ENCODE assay signal across 11 cellular contexts in the genomic region with DNA sequence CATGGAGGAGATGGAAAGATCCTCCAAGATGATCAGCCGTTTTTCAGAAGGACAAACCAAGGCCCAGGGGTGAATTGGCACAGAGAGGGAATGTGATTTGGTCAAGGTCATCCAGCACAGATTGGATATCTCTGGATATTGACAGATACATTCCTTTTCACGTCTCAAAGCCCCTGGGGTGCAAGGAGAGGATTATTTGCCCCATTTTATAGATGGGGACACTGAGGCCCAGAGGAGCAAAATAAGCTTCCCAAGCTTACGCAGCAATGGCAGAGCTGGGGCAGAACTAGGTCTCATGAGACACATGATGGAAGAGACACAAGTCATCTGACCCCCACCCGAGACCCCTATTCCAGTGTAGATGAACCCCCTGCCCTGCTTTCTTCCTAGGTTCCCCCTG. TPM values are rescaled to one million over a fixed set of nuclear protein-coding genes. Genes with fewer than 3 reads are reported as not detected.
DNase-seq lines count a peak whose midpoint lies in the region; ATAC-seq and TF ChIP-seq lines count a peak whose summit lies in the region.
"Had no signal": no experiment of that assay in that cellular context is flagged by ENCODE, and none has a peak within 500 bp of the region (broad histone marks: within the 10 kb centered on the region; RNA-seq: fewer than 3 reads in every experiment).

No MANE protein-coding gene starts in this region.

- TF ChIP-seq CTCF in DOHH2 (IDR thresholded peaks at IDR 0.05; ENCODE audit: low read depth, low read length, poor library complexity, severe bottlenecking) (no peak), liver (IDR thresholded peaks at IDR 0.05; ENCODE audit: low read depth, low read length, missing input control) (no peak), GM20000 (IDR thresholded peaks at IDR 0.05; ENCODE audit: extremely low read depth, missing control alignments) (no peak)

- WGBS in liver = 81% methylated on average over 4 of the region's 4 CpGs

- peak overlapping the region; percentile 76 for H3K4me3 Mint-ChIP-seq in activated naive CD8-positive, alpha-beta T cell treated with anti-CD3 and anti-CD28 coated beads, Interleukin-2, amount 50 U/mL, for 24 hours
- H3K4me3 Mint-ChIP-seq in stimulated activated memory B cell treated with anti-CD40 and anti-IgM and Interleukin-4, amounts not matched to agents 10 μg/mL and 1 μg/mL and 100 μg/mL, for 72 hours = no peak overlapping the region

- peaks cover 44% of the 10 kb centered on the region for H3K27me3 ChIP-seq in DOHH2 (ENCODE audit: control insufficient read depth, low read length)
- no peaks in the 10 kb centered on the region for H3K27me3 ChIP-seq in liver (ENCODE audit: control insufficient read depth in 4 of 4, insufficient read depth in 4 of 4, low read length in 3 of 4)

- no peaks in the 10 kb centered on the region for H3K36me3 ChIP-seq in DOHH2 (ENCODE audit: control insufficient read depth, low read length)
- H3K36me3 ChIP-seq in liver (ENCODE audit: control insufficient read depth in 4 of 4, insufficient read depth in 3 of 4, low read depth in 1 of 4, low read length in 3 of 4) = no peaks in the 10 kb centered on the region

- no peaks in the 10 kb centered on the region for H3K79me2 ChIP-seq in DOHH2 (ENCODE audit: control insufficient read depth, low read length)

- H3K9ac ChIP-seq in liver (ENCODE audit: low read depth in 1 of 2, low read length in 2 of 2) = no peak overlapping the region

- no peaks in the 10 kb centered on the region for H3F3A ChIP-seq in DOHH2 (ENCODE audit: control insufficient read depth, insufficient read depth)

- H3K4me2 ChIP-seq in DOHH2 (ENCODE audit: low read length) = peak overlapping the region; percentile 53

- no peak for ATAC-seq in activated naive CD8-positive, alpha-beta T cell treated with anti-CD3 and anti-CD28 coated beads, Interleukin-2, amount 50 U/mL, for 24 hours
- ATAC-seq in stimulated activated memory B cell treated with anti-CD40 and anti-IgM and Interleukin-4, amounts not matched to agents 10 μg/mL and 1 μg/mL and 100 μg/mL, for 72 hours = no peak
- ATAC-seq in esophagus mucosa (no peak), GM18858 (IDR thresholded peaks at IDR 0.05; ENCODE audit: unreplicated experiment) (no peak), GM21390 (IDR thresholded peaks at IDR 0.05; ENCODE audit: unreplicated experiment) (no peak)
- ATAC-seq: Panc1 had no signal

- no peaks in the 10 kb centered on the region; the same call in 1 of the 2 replicates for H4K20me1 ChIP-seq in DOHH2 (ENCODE audit: control insufficient read depth, insufficient read depth, low read depth, low read length)

- no peak for DNase-seq in activated naive CD8-positive, alpha-beta T cell treated with anti-CD3 and anti-CD28 coated beads, Interleukin-2, amount 50 U/mL, for 24 hours
- no peak for DNase-seq in GM20000 (ENCODE audit: low spot score)
- DNase-seq: stimulated activated CD4-positive, alpha-beta T cell treated with anti-CD3 and anti-CD28 coated beads, Interleukin-4, amount 100 ng/mL, for 24 hours had no signal

- H3K27ac ChIP-seq in DOHH2 (ENCODE audit: low read depth, low read length) (no peak overlapping the region), liver (ENCODE audit: low read depth in 1 of 2, low read length in 2 of 2) (peak overlapping the region; percentile 32 to 58)
- H3K27ac ChIP-seq: VCaP had no signal

- H3K4me1 Mint-ChIP-seq in activated naive CD8-positive, alpha-beta T cell treated with anti-CD3 and anti-CD28 coated beads, Interleukin-2, amount 50 U/mL, for 24 hours = peaks cover 8% of the 10 kb centered on the region
- H3K4me1 Mint-ChIP-seq in stimulated activated memory B cell treated with anti-CD40 and anti-IgM and Interleukin-4, amounts not matched to agents 10 μg/mL and 1 μg/mL and 100 μg/mL, for 72 hours = peaks cover 51% of the 10 kb centered on the region

- H3K36me3 Mint-ChIP-seq in activated naive CD8-positive, alpha-beta T cell treated with anti-CD3 and anti-CD28 coated beads, Interleukin-2, amount 50 U/mL, for 24 hours (ENCODE audit: low read depth) = no peaks in the 10 kb centered on the region
- no peaks in the 10 kb centered on the region for H3K36me3 Mint-ChIP-seq in stimulated activated memory B cell treated with anti-CD40 and anti-IgM and Interleukin-4, amounts not matched to agents 10 μg/mL and 1 μg/mL and 100 μg/mL, for 72 hours

- H3K9me3 ChIP-seq in DOHH2 (ENCODE audit: control insufficient read depth, insufficient read depth, low read length) (no peaks in the 10 kb centered on the region), liver (ENCODE audit: control insufficient read depth in 4 of 4, low read length in 3 of 4) (no peaks in the 10 kb centered on the region)

- no peaks in the 10 kb centered on the region for H3K9me3 Mint-ChIP-seq in activated naive CD8-positive, alpha-beta T cell treated with anti-CD3 and anti-CD28 coated beads, Interleukin-2, amount 50 U/mL, for 24 hours
- no peaks in the 10 kb centered on the region for H3K9me3 Mint-ChIP-seq in stimulated activated memory B cell treated with anti-CD40 and anti-IgM and Interleukin-4, amounts not matched to agents 10 μg/mL and 1 μg/mL and 100 μg/mL, for 72 hours

- H3K27me3 Mint-ChIP-seq in activated naive CD8-positive, alpha-beta T cell treated with anti-CD3 and anti-CD28 coated beads, Interleukin-2, amount 50 U/mL, for 24 hours = peaks cover 7% of the 10 kb centered on the region
- H3K27me3 Mint-ChIP-seq in stimulated activated memory B cell treated with anti-CD40 and anti-IgM and Interleukin-4, amounts not matched to agents 10 μg/mL and 1 μg/mL and 100 μg/mL, for 72 hours = no peaks in the 10 kb centered on the region

- H3K9me2 ChIP-seq in DOHH2 (replicated peaks; ENCODE audit: control insufficient read depth, low read length) = no peaks in the 10 kb centered on the region

- H3K4me1 ChIP-seq in DOHH2 (ENCODE audit: control insufficient read depth, low read length) = peaks cover 37% of the 10 kb centered on the region
- H3K4me1 ChIP-seq in liver (ENCODE audit: control insufficient read depth in 4 of 4, insufficient read depth in 4 of 4, low read length in 3 of 4) = peaks cover 0 to 4% (median 0%) of the 10 kb centered on the region in 4 donors

- TF ChIP-seq RAD21 in liver (IDR thresholded peaks at IDR 0.05) = no peak

- H3K27ac Mint-ChIP-seq in activated naive CD8-positive, alpha-beta T cell treated with anti-CD3 and anti-CD28 coated beads, Interleukin-2, amount 50 U/mL, for 24 hours = no peak overlapping the region
- peak overlapping the region; percentile 91 for H3K27ac Mint-ChIP-seq in stimulated activated memory B cell treated with anti-CD40 and anti-IgM and Interleukin-4, amounts not matched to agents 10 μg/mL and 1 μg/mL and 100 μg/mL, for 72 hours

- H3K4me3 ChIP-seq in DOHH2 (ENCODE audit: low read length) = no peak overlapping the region
- H3K4me3 ChIP-seq in liver (ENCODE audit: low read depth in 1 of 3, low read length in 3 of 3) = no peak overlapping the region

TF ChIP-seq in liver, 16 proteins besides CTCF, POLR2A, EP300 and RAD21 (continues in another document):
- TF ChIP-seq GABPA (IDR thresholded peaks at IDR 0.05 in 1 of 2, conservative IDR thresholded peaks at IDR 0.05 in 1 of 2) = no peak
- TF ChIP-seq NR2F2 (IDR thresholded peaks at IDR 0.05) = no peak
- no peak for TF ChIP-seq HNF4G (IDR thresholded peaks at IDR 0.05)
- TF ChIP-seq, protein P1, sequence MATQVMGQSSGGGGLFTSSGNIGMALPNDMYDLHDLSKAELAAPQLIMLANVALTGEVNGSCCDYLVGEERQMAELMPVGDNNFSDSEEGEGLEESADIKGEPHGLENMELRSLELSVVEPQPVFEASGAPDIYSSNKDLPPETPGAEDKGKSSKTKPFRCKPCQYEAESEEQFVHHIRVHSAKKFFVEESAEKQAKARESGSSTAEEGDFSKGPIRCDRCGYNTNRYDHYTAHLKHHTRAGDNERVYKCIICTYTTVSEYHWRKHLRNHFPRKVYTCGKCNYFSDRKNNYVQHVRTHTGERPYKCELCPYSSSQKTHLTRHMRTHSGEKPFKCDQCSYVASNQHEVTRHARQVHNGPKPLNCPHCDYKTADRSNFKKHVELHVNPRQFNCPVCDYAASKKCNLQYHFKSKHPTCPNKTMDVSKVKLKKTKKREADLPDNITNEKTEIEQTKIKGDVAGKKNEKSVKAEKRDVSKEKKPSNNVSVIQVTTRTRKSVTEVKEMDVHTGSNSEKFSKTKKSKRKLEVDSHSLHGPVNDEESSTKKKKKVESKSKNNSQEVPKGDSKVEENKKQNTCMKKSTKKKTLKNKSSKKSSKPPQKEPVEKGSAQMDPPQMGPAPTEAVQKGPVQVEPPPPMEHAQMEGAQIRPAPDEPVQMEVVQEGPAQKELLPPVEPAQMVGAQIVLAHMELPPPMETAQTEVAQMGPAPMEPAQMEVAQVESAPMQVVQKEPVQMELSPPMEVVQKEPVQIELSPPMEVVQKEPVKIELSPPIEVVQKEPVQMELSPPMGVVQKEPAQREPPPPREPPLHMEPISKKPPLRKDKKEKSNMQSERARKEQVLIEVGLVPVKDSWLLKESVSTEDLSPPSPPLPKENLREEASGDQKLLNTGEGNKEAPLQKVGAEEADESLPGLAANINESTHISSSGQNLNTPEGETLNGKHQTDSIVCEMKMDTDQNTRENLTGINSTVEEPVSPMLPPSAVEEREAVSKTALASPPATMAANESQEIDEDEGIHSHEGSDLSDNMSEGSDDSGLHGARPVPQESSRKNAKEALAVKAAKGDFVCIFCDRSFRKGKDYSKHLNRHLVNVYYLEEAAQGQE (IDR thresholded peaks at IDR 0.05) = no peak
- no peak for TF ChIP-seq JUND (IDR thresholded peaks at IDR 0.05)
- TF ChIP-seq TAF1 (conservative IDR thresholded peaks at IDR 0.05) = no peak
- TF ChIP-seq EGR1 (IDR thresholded peaks at IDR 0.05; ENCODE audit: low read depth in 2 of 2) = no peak
- no peak for TF ChIP-seq RXRA (IDR thresholded peaks at IDR 0.05)
- no peak for TF ChIP-seq YY1 (IDR thresholded peaks at IDR 0.05)
- TF ChIP-seq, protein P2, sequence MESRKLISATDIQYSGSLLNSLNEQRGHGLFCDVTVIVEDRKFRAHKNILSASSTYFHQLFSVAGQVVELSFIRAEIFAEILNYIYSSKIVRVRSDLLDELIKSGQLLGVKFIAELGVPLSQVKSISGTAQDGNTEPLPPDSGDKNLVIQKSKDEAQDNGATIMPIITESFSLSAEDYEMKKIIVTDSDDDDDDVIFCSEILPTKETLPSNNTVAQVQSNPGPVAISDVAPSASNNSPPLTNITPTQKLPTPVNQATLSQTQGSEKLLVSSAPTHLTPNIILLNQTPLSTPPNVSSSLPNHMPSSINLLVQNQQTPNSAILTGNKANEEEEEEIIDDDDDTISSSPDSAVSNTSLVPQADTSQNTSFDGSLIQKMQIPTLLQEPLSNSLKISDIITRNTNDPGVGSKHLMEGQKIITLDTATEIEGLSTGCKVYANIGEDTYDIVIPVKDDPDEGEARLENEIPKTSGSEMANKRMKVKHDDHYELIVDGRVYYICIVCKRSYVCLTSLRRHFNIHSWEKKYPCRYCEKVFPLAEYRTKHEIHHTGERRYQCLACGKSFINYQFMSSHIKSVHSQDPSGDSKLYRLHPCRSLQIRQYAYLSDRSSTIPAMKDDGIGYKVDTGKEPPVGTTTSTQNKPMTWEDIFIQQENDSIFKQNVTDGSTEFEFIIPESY (IDR thresholded peaks at IDR 0.05) = no peak

RNA-seq across cellular contexts. Expression of a gene that starts 0.9 kb away (rescaled TPM):
- total RNA-seq in liver (10 to 100 TPM; 10.6 to 13.1 TPM), esophagus mucosa (11.5 TPM)
- 1 to 10 TPM; 5.2 to 6.1 TPM for polyA plus RNA-seq in liver

RNA-seq across cellular contexts. Expression of a gene that starts 10.0 kb away (rescaled TPM):
- total RNA-seq in liver (not detected), esophagus mucosa (not detected)
- polyA plus RNA-seq in liver = not detected

RNA-seq across cellular contexts. Expression of a gene that starts 33.3 kb away (rescaled TPM):
- total RNA-seq in liver = not detected
- not detected for polyA plus RNA-seq in liver
- not detected for total RNA-seq in esophagus mucosa
